In genomic region chr7:158955146-158955870, GRCh38 we compare ENCODE assay signal across 16 cellular contexts.
"Had no signal": no experiment of that assay in that cellular context is flagged by ENCODE, and none has a peak within 500 bp of the region (broad histone marks: within the 10 kb centered on the region; RNA-seq: fewer than 3 reads in every experiment).

No MANE protein-coding gene starts in this region.

- H3K27ac ChIP-seq: hepatocyte, left ventricle myocardium inferior, spleen, upper lobe of right lung had no signal

- ATAC-seq: activated CD8-positive, alpha-beta T cell treated with anti-CD3 and anti-CD28 coated beads, Interleukin-2, amount 10 ng/mL, durations not matched to agents 7 days and 5 days; naive thymus-derived CD8-positive, alpha-beta T cell; right cardiac atrium; stimulated activated naive CD8-positive, alpha-beta T cell treated with anti-CD3 and anti-CD28 coated beads, Interleukin-15, amount 100 ng/mL, for 72 hours; upper lobe of right lung had no signal

- H3K9me3 ChIP-seq: upper lobe of right lung had no signal

- H3K27ac Mint-ChIP-seq: activated CD4-positive, alpha-beta T cell treated with anti-CD3 and anti-CD28 coated beads, Interleukin-2, amount 10 ng/mL, durations not matched to agents 24 days and 14 days; activated CD8-positive, alpha-beta T cell treated with anti-CD3 and anti-CD28 coated beads, Interleukin-2, amount 10 ng/mL, durations not matched to agents 7 days and 5 days; activated naive CD4-positive, alpha-beta T cell treated with anti-CD3 and anti-CD28 coated beads, Interleukin-2, amount 50 U/mL, for 24 hours; stimulated activated naive CD8-positive, alpha-beta T cell treated with anti-CD3 and anti-CD28 coated beads, Interleukin-15, amount 100 ng/mL, for 72 hours; T-helper 2 cell treated with Interferon-gamma antibody and Interleukin-4, amounts not matched to agents 5 μg/mL and 100 μg/mL, for 36 hours had no signal

- H3K4me3 ChIP-seq: hepatocyte, left ventricle myocardium inferior, spleen, upper lobe of right lung had no signal

- H3K4me3 Mint-ChIP-seq: activated CD4-positive, alpha-beta T cell treated with anti-CD3 and anti-CD28 coated beads, Interleukin-2, amount 10 ng/mL, durations not matched to agents 24 days and 14 days; activated CD8-positive, alpha-beta T cell treated with anti-CD3 and anti-CD28 coated beads, Interleukin-2, amount 10 ng/mL, durations not matched to agents 7 days and 5 days; activated naive CD4-positive, alpha-beta T cell treated with anti-CD3 and anti-CD28 coated beads, Interleukin-2, amount 50 U/mL, for 24 hours; naive thymus-derived CD8-positive, alpha-beta T cell; stimulated activated naive CD8-positive, alpha-beta T cell treated with anti-CD3 and anti-CD28 coated beads, Interleukin-15, amount 100 ng/mL, for 72 hours; T-helper 2 cell treated with Interferon-gamma antibody and Interleukin-4, amounts not matched to agents 5 μg/mL and 100 μg/mL, for 36 hours had no signal

- H3K27me3 ChIP-seq: hepatocyte had no signal

- H3K36me3 ChIP-seq: upper lobe of right lung had no signal

- DNase-seq: activated CD4-positive, alpha-beta T cell treated with anti-CD3 and anti-CD28 coated beads, Interleukin-2, amount 10 ng/mL, durations not matched to agents 24 days and 14 days; activated CD4-positive, CD25-positive, alpha-beta regulatory T cell; activated CD8-positive, alpha-beta memory T cell treated with anti-CD3 and anti-CD28 coated beads, Interleukin-2, amount 50 U/mL, for 4 hours; activated CD8-positive, alpha-beta T cell treated with anti-CD3 and anti-CD28 coated beads, Interleukin-2, amount 10 ng/mL, durations not matched to agents 7 days and 5 days; activated effector memory CD4-positive, alpha-beta T cell treated with anti-CD3 and anti-CD28 coated beads, Interleukin-2, amount 50 U/mL, for 16 hours; activated T-cell treated with anti-CD3 and anti-CD28 coated beads, Interleukin-2, amount 50 U/mL, for 48 hours; left ventricle myocardium inferior; naive thymus-derived CD8-positive, alpha-beta T cell; nucleus accumbens; spleen; stimulated activated naive CD8-positive, alpha-beta T cell treated with anti-CD3 and anti-CD28 coated beads, Interleukin-15, amount 100 ng/mL, for 72 hours; upper lobe of right lung had no signal
